ENCODE assay signal across 11 cellular contexts in genomic region chr3:37892917-37893595, GRCh38. TPM values are rescaled to one million over a fixed set of nuclear protein-coding genes. Genes with fewer than 3 reads are reported as not detected.
DNase-seq lines count a peak whose midpoint lies in the region; ATAC-seq, FAIRE-seq and TF ChIP-seq lines count a peak whose summit lies in the region.
"Had no signal": no experiment of that assay in that cellular context is flagged by ENCODE, and none has a peak within 500 bp of the region (broad histone marks: within the 10 kb centered on the region; RNA-seq: fewer than 3 reads in every experiment).

No MANE protein-coding gene starts in this region.

- no peaks in the 10 kb centered on the region for H3K27me3 Mint-ChIP-seq in neural crest cell (ENCODE audit: low read depth)
- peaks cover 0 to 6% (median 3%) of the 10 kb centered on the region in 5 donors for H3K27me3 Mint-ChIP-seq in naive thymus-derived CD8-positive, alpha-beta T cell
- H3K27me3 Mint-ChIP-seq: activated naive CD4-positive, alpha-beta T cell treated with anti-CD3 and anti-CD28 coated beads, Interleukin-2, amount 50 U/mL, for 24 hours had no signal

- in situ Hi-C loops in G401 (cut with HindIII; ENCODE audit: low sequenced_read_pairs), result no loop called here

- no peak for FAIRE-seq in GM19239 (lab: Jason Lieb, UNC)

- H3K4me3 Mint-ChIP-seq in neural crest cell, result peak overlapping the region; percentile 28
- H3K4me3 Mint-ChIP-seq in naive thymus-derived CD8-positive, alpha-beta T cell, result no peak overlapping the region
- H3K4me3 Mint-ChIP-seq: activated naive CD4-positive, alpha-beta T cell treated with anti-CD3 and anti-CD28 coated beads, Interleukin-2, amount 50 U/mL, for 24 hours had no signal

- DNase-seq in AG20443 (ENCODE audit: low spot score) (peak; percentile 22), RPMI7951 (ENCODE audit: low read depth) (peak; percentile 41), glomerular visceral epithelial cell (ENCODE audit: extremely low spot score) (peak; percentile 36), neural crest cell (ENCODE audit: low read depth, low spot score) (no peak), activated T-cell treated with anti-CD3 and anti-CD28 coated beads for 4 hours (no peak), G401 (ENCODE audit: low spot score) (no peak), GM19239 (ENCODE audit: insufficient read length, low spot score) (no peak)
- no peak for DNase-seq in naive thymus-derived CD8-positive, alpha-beta T cell
- DNase-seq: foreskin keratinocyte, NCI-H510A treated with DMSO at 0.1 percent for 48 hours had no signal

- H3K36me3 Mint-ChIP-seq in neural crest cell (ENCODE audit: low read depth), result no peaks in the 10 kb centered on the region
- H3K36me3 Mint-ChIP-seq in naive thymus-derived CD8-positive, alpha-beta T cell, result no peaks in the 10 kb centered on the region

- no peak for ATAC-seq in naive thymus-derived CD8-positive, alpha-beta T cell
- ATAC-seq: foreskin keratinocyte had no signal

- no peak for TF ChIP-seq CTCF in neural crest cell (conservative IDR thresholded peaks at IDR 0.05)

- peak overlapping the region; percentile 89 for H3K27ac Mint-ChIP-seq in neural crest cell (ENCODE audit: unreplicated experiment)
- no peak overlapping the region for H3K27ac Mint-ChIP-seq in naive thymus-derived CD8-positive, alpha-beta T cell
- H3K27ac Mint-ChIP-seq: activated naive CD4-positive, alpha-beta T cell treated with anti-CD3 and anti-CD28 coated beads, Interleukin-2, amount 50 U/mL, for 24 hours had no signal

- H3K9me3 Mint-ChIP-seq in neural crest cell, result no peaks in the 10 kb centered on the region
- no peaks in the 10 kb centered on the region for H3K9me3 Mint-ChIP-seq in naive thymus-derived CD8-positive, alpha-beta T cell
- H3K9me3 Mint-ChIP-seq: activated naive CD4-positive, alpha-beta T cell treated with anti-CD3 and anti-CD28 coated beads, Interleukin-2, amount 50 U/mL, for 24 hours had no signal

- H3K4me1 Mint-ChIP-seq in neural crest cell, result peaks cover 44% of the 10 kb centered on the region
- H3K4me1 Mint-ChIP-seq in naive thymus-derived CD8-positive, alpha-beta T cell, result peaks cover 0 to 2% (median 0%) of the 10 kb centered on the region in 4 donors
- H3K4me1 Mint-ChIP-seq: activated naive CD4-positive, alpha-beta T cell treated with anti-CD3 and anti-CD28 coated beads, Interleukin-2, amount 50 U/mL, for 24 hours had no signal

- POLR2A ChIA-PET in naive thymus-derived CD8-positive, alpha-beta T cell (lab: Charles Lee), result interaction anchor here (0.6 kb wide), 1 partner anchor 832 kb away, joined by 3 read pairs; no protein-coding TSS in a partner anchor

RNA-seq across cellular contexts. Expression of gene CTDSPL, which starts 31.4 kb away (rescaled TPM):
- 17.3 and 26.3 TPM in 2 replicates for total RNA-seq in RPMI7951 (2014; rRNA removed; shearing (Covaris generic))
- 36.8 and 42.2 TPM in 2 replicates for total RNA-seq in neural crest cell
- under 1 TPM; 0.58 to 0.99 TPM for total RNA-seq in naive thymus-derived CD8-positive, alpha-beta T cell
- polyA plus RNA-seq in naive thymus-derived CD8-positive, alpha-beta T cell, result under 1 TPM; 0.26 to 0.45 (median 0.32) TPM
- total RNA-seq in G401 (2014; rRNA removed; shearing (Covaris generic)), result 47.4 and 77.9 TPM in 2 replicates

Comparison
In these comparisons a context has a peak if more than half of its experiments do, and no peak if none do; other contexts are left out.
1. DNase-seq: peak in AG20443 (single experiment), RPMI7951 (single experiment) and glomerular visceral epithelial cell (single experiment); none in neural crest cell (single experiment), naive thymus-derived CD8-positive, alpha-beta T cell (0 of 10), activated T-cell treated with anti-CD3 and anti-CD28 coated beads for 4 hours (single experiment), G401 (single experiment) and GM19239 (single experiment).